9 cellular contexts compared by ENCODE assay signal in genomic region chr5:126961702-126962101, GRCh38.
DNase-seq lines count a peak whose midpoint lies in the region; ATAC-seq and TF ChIP-seq lines count a peak whose summit lies in the region.
"Had no signal": no experiment of that assay in that cellular context is flagged by ENCODE, and none has a peak within 500 bp of the region (broad histone marks: within the 10 kb centered on the region; RNA-seq: fewer than 3 reads in every experiment).

No MANE protein-coding gene starts in this region.

- TF ChIP-seq CTCF in type B pancreatic cell (conservative IDR thresholded peaks at IDR 0.05): no peak

- peak overlapping the region in 7 of 11 experiments; percentile 3 to 59 (median 35); a peak in 9 of 22 replicates for H3K27ac ChIP-seq in BLaER1 treated with 17β-estradiol and CSF1 and Interleukin-3, amounts not matched to agents 10 nM and 100 nM
- H3K27ac ChIP-seq: WERI-Rb-1 had no signal

- peak; percentile 54 for ATAC-seq in GM19467 (IDR thresholded peaks at IDR 0.05; ENCODE audit: unreplicated experiment)
- ATAC-seq in HG03469 (IDR thresholded peaks at IDR 0.05; ENCODE audit: unreplicated experiment): peak; percentile 66
- ATAC-seq in T-helper 17 cell: peak; percentile 44
- no peak for ATAC-seq in HG03432 (IDR thresholded peaks at IDR 0.05; ENCODE audit: unreplicated experiment)

- H3K36me3 Mint-ChIP-seq in T-helper 17 cell (ENCODE audit: low read depth): no peaks in the 10 kb centered on the region
- no peaks in the 10 kb centered on the region for H3K36me3 Mint-ChIP-seq in T-helper 2 cell treated with Interferon-gamma antibody and Interleukin-4, amounts not matched to agents 5 μg/mL and 100 μg/mL, for 36 hours (ENCODE audit: low read depth)
- H3K36me3 Mint-ChIP-seq in activated naive CD4-positive, alpha-beta T cell treated with anti-CD3 and anti-CD28 coated beads for 36 hours (ENCODE audit: low read depth): no peaks in the 10 kb centered on the region
- H3K36me3 Mint-ChIP-seq in type B pancreatic cell: no peaks in the 10 kb centered on the region

- no peak overlapping the region for H3K4me3 ChIP-seq in BLaER1 treated with 17β-estradiol and CSF1 and Interleukin-3, amounts not matched to agents 10 nM and 100 nM

- peaks cover 0 to 7% (median 2%) of the 10 kb centered on the region in 11 experiments; a peak in 11 of 22 replicates for H3K9me3 ChIP-seq in BLaER1 treated with 17β-estradiol and CSF1 and Interleukin-3, amounts not matched to agents 10 nM and 100 nM (replicated peaks in 1 of 11)
- no peaks in the 10 kb centered on the region for H3K9me3 ChIP-seq in T-helper 17 cell (ENCODE audit: control insufficient read depth, low read length, poor library complexity, severe bottlenecking)

- CTCF ChIA-PET in activated naive CD4-positive, alpha-beta T cell treated with anti-CD3 and anti-CD28 coated beads for 36 hours (lab: Charles Lee): no interaction called here

- H4K20me1 ChIP-seq in BLaER1 treated with 17β-estradiol and CSF1 and Interleukin-3, amounts not matched to agents 10 nM and 100 nM: no peaks in the 10 kb centered on the region

- DNase-seq in T-helper 17 cell (no peak), type B pancreatic cell (ENCODE audit: extremely low spot score, unreplicated experiment) (no peak)
- no peak for DNase-seq in T-helper 2 cell treated with Interferon-gamma antibody and Interleukin-4, amounts not matched to agents 5 μg/mL and 100 μg/mL, for 36 hours (ENCODE audit: low spot score)
- DNase-seq in activated naive CD4-positive, alpha-beta T cell treated with anti-CD3 and anti-CD28 coated beads for 36 hours: no peak
- DNase-seq: WERI-Rb-1 had no signal

- intact Hi-C loops in activated naive CD4-positive, alpha-beta T cell treated with anti-CD3 and anti-CD28 coated beads for 36 hours (cut with micrococcal nuclease): loop anchor here (5.0 kb wide), 1 partner anchor 266 kb away; no protein-coding TSS in a partner anchor

- H3K4me1 ChIP-seq in BLaER1 treated with 17β-estradiol and CSF1 and Interleukin-3, amounts not matched to agents 10 nM and 100 nM: peaks cover 20 to 47% (median 36%) of the 10 kb centered on the region in 10 experiments

- H3K4me2 ChIP-seq in BLaER1 treated with 17β-estradiol and CSF1 and Interleukin-3, amounts not matched to agents 10 nM and 100 nM: peak overlapping the region in 10 of 11 experiments; percentile 30 to 56 (median 44); a peak in 18 of 22 replicates

- no peak overlapping the region; a peak in 1 of 22 replicates for H3K9ac ChIP-seq in BLaER1 treated with 17β-estradiol and CSF1 and Interleukin-3, amounts not matched to agents 10 nM and 100 nM

- H3K4me1 Mint-ChIP-seq in T-helper 17 cell (peaks cover 5% of the 10 kb centered on the region), type B pancreatic cell (ENCODE audit: unreplicated experiment) (no peaks in the 10 kb centered on the region)
- H3K4me1 Mint-ChIP-seq in T-helper 2 cell treated with Interferon-gamma antibody and Interleukin-4, amounts not matched to agents 5 μg/mL and 100 μg/mL, for 36 hours (ENCODE audit: low read depth): peaks cover 2% of the 10 kb centered on the region
- no peaks in the 10 kb centered on the region for H3K4me1 Mint-ChIP-seq in activated naive CD4-positive, alpha-beta T cell treated with anti-CD3 and anti-CD28 coated beads for 36 hours (ENCODE audit: low read depth)

- H3K4me3 Mint-ChIP-seq in T-helper 17 cell: no peak overlapping the region
- no peak overlapping the region for H3K4me3 Mint-ChIP-seq in T-helper 2 cell treated with Interferon-gamma antibody and Interleukin-4, amounts not matched to agents 5 μg/mL and 100 μg/mL, for 36 hours
- no peak overlapping the region for H3K4me3 Mint-ChIP-seq in activated naive CD4-positive, alpha-beta T cell treated with anti-CD3 and anti-CD28 coated beads for 36 hours
- H3K4me3 Mint-ChIP-seq in type B pancreatic cell: no peak overlapping the region

- no peaks in the 10 kb centered on the region for H3K27me3 ChIP-seq in BLaER1 treated with 17β-estradiol and CSF1 and Interleukin-3, amounts not matched to agents 10 nM and 100 nM

- H3K27me3 Mint-ChIP-seq in T-helper 17 cell: peaks cover 4% of the 10 kb centered on the region
- H3K27me3 Mint-ChIP-seq in T-helper 2 cell treated with Interferon-gamma antibody and Interleukin-4, amounts not matched to agents 5 μg/mL and 100 μg/mL, for 36 hours (ENCODE audit: low read depth): peaks cover 5% of the 10 kb centered on the region
- no peaks in the 10 kb centered on the region for H3K27me3 Mint-ChIP-seq in activated naive CD4-positive, alpha-beta T cell treated with anti-CD3 and anti-CD28 coated beads for 36 hours (ENCODE audit: low read depth)
- no peaks in the 10 kb centered on the region for H3K27me3 Mint-ChIP-seq in type B pancreatic cell

- H3K36me3 ChIP-seq in BLaER1 treated with 17β-estradiol and CSF1 and Interleukin-3, amounts not matched to agents 10 nM and 100 nM: peaks cover 0 to 18% (median 0%) of the 10 kb centered on the region in 11 experiments; a peak in 6 of 22 replicates
- H3K36me3 ChIP-seq: WERI-Rb-1 had no signal

- no peak overlapping the region for H3K27ac Mint-ChIP-seq in T-helper 17 cell
- H3K27ac Mint-ChIP-seq in T-helper 2 cell treated with Interferon-gamma antibody and Interleukin-4, amounts not matched to agents 5 μg/mL and 100 μg/mL, for 36 hours: no peak overlapping the region
- no peak overlapping the region for H3K27ac Mint-ChIP-seq in activated naive CD4-positive, alpha-beta T cell treated with anti-CD3 and anti-CD28 coated beads for 36 hours
- no peak overlapping the region for H3K27ac Mint-ChIP-seq in type B pancreatic cell

- no peaks in the 10 kb centered on the region for H3K9me3 Mint-ChIP-seq in T-helper 2 cell treated with Interferon-gamma antibody and Interleukin-4, amounts not matched to agents 5 μg/mL and 100 μg/mL, for 36 hours
- H3K9me3 Mint-ChIP-seq in activated naive CD4-positive, alpha-beta T cell treated with anti-CD3 and anti-CD28 coated beads for 36 hours: no peaks in the 10 kb centered on the region
- no peaks in the 10 kb centered on the region for H3K9me3 Mint-ChIP-seq in type B pancreatic cell
